Comparison of ENCODE assay signal across 2 cellular contexts in the genomic region with DNA sequence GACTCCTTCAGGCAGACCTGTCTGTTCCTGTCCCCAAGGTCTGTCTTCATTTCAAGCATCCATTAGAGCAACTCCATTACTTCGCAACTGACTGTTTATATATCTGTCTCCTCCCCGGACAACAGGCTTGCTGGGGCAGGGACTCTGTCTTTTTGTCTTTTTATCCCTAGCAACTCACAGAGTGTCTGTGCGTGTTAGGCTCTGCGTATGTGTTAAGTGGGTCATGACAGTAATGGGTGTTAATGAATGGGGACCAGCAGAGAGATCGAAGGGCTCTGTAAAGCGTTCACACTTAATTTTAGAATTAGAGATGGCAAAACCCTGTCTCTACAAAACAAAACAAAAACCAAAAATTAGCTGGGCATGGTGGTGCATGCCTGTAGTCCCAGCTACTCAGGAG.
TF ChIP-seq lines count a peak whose summit lies in the region.

No MANE protein-coding gene starts in this region.

TF ChIP-seq in SK-N-SH, 30 proteins besides CTCF, POLR2A, EP300 and RAD21:
- TF ChIP-seq SIN3A (IDR thresholded peaks at IDR 0.05; ENCODE audit: borderline replicate concordance, low read depth, low read length) (no peak), GATA2 (CRISPR knock-in tag; IDR thresholded peaks at IDR 0.05) (no peak), GABPA (IDR thresholded peaks at IDR 0.05; ENCODE audit: low read depth) (no peak), ELF1 (IDR thresholded peaks at IDR 0.05) (no peak)

TF ChIP-seq in SK-N-SH treated with all-trans-retinoic acid at 6 μM for 48 hours, 23 proteins besides CTCF, POLR2A, EP300 and RAD21:
- no peak for TF ChIP-seq CSRNP3 (CRISPR knock-in tag; IDR thresholded peaks at IDR 0.05)
- TF ChIP-seq PATZ1 (CRISPR knock-in tag; IDR thresholded peaks at IDR 0.05; ENCODE audit: borderline replicate concordance), result no peak
- TF ChIP-seq TCF4 (CRISPR knock-in tag; IDR thresholded peaks at IDR 0.05; ENCODE audit: borderline replicate concordance), result no peak
- no peak for TF ChIP-seq CREB5 (CRISPR knock-in tag; IDR thresholded peaks at IDR 0.05; ENCODE audit: low read depth)
- TF ChIP-seq POU6F1 (CRISPR knock-in tag; IDR thresholded peaks at IDR 0.05; ENCODE audit: borderline replicate concordance, low read depth), result no peak
- no peak for TF ChIP-seq ISL1 (CRISPR knock-in tag; IDR thresholded peaks at IDR 0.05)
- no peak for TF ChIP-seq ZFP3 (CRISPR knock-in tag; IDR thresholded peaks at IDR 0.05)
- no peak for TF ChIP-seq ZFP30 (CRISPR knock-in tag; IDR thresholded peaks at IDR 0.05)
- TF ChIP-seq ZC3H10 (CRISPR knock-in tag; IDR thresholded peaks at IDR 0.05), result no peak
